In genomic region chr15:66661432-66662096, GRCh38 we compare ENCODE assay signal across 1 cellular context.
TF ChIP-seq lines count a peak whose summit lies in the region.

No MANE protein-coding gene starts in this region.

TF ChIP-seq in HepG2, 621 proteins besides CTCF, POLR2A, EP300 and RAD21 (continued from another document):
- no peak for TF ChIP-seq CREB3 (CRISPR knock-in tag; IDR thresholded peaks at IDR 0.05)
- TF ChIP-seq PRDM10 (CRISPR knock-in tag; IDR thresholded peaks at IDR 0.05; ENCODE audit: low read depth): no peak
- TF ChIP-seq DZIP1 (CRISPR knock-in tag; IDR thresholded peaks at IDR 0.05): no peak
- TF ChIP-seq ATF1 (CRISPR knock-in tag; IDR thresholded peaks at IDR 0.05): no peak
- TF ChIP-seq ZNF546 (CRISPR knock-in tag; conservative IDR thresholded peaks at IDR 0.05): no peak
- TF ChIP-seq ZBTB38 (CRISPR knock-in tag; IDR thresholded peaks at IDR 0.05): peak; percentile 69
- TF ChIP-seq ZNF460 (CRISPR knock-in tag; IDR thresholded peaks at IDR 0.05; ENCODE audit: borderline replicate concordance): no peak
- no peak for TF ChIP-seq BRF2 (CRISPR knock-in tag; IDR thresholded peaks at IDR 0.05)
- no peak for TF ChIP-seq ZNF879 (CRISPR knock-in tag; IDR thresholded peaks at IDR 0.05)
- no peak for TF ChIP-seq ZNF337 (CRISPR knock-in tag; IDR thresholded peaks at IDR 0.05; ENCODE audit: borderline replicate concordance, low read depth)
- TF ChIP-seq SNAPC2 (CRISPR knock-in tag; IDR thresholded peaks at IDR 0.05): no peak
- peak; percentile 23 for TF ChIP-seq TEAD3 (CRISPR knock-in tag; optimal IDR thresholded peaks at IDR 0.05; ENCODE audit: borderline replicate concordance)
- TF ChIP-seq GABPB1 (CRISPR knock-in tag; IDR thresholded peaks at IDR 0.05): no peak
TF ChIP-seq in HepG2: peak in this region for 7.
